Comparison of ENCODE assay signal across 1 cellular context in the genomic region with DNA sequence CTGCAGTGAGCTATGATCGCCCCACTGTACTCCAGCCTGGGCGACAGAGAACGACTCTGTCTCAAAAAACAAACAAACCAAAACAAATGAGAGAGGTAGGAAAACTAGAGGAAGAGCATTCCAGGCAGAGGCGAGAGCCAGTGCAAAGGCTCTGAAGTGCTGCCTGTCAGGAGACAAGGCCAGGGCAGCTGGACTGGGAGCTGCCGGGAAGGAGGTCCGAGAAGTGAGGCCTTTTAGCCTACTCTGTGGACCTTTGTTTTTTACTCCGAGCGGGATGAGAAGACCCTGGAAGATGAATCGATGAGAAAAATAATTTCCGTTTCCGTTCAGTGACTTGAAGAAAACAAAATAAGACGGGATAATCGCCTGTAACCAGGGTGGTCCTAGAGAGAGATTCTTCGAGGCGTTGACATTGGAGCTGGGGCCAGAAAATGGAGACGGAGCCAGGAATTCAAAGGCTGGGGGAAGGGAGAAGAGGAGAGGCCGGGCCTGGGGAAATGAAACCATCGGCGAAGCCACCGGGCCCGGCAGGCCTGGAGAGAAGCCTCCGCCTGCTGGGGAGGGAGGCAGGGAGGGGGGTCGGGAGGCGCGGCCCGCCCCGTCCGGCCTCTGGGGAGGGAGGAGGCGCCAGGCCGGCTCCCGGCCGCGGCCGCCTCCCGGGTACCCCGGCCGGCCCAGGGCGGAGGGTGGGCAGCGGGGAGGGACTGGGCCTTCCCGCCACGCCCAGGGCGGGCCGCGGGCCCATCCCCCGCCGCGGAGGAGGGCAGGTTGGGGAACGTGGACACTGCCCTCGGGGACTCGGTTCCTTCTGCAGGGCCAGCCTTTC.
TF ChIP-seq lines count a peak whose summit lies in the region.

No MANE protein-coding gene starts in this region.

TF ChIP-seq in HepG2, 621 proteins besides CTCF, POLR2A, EP300 and RAD21 (continued from another document and continues in another):
- TF ChIP-seq, protein P1, sequence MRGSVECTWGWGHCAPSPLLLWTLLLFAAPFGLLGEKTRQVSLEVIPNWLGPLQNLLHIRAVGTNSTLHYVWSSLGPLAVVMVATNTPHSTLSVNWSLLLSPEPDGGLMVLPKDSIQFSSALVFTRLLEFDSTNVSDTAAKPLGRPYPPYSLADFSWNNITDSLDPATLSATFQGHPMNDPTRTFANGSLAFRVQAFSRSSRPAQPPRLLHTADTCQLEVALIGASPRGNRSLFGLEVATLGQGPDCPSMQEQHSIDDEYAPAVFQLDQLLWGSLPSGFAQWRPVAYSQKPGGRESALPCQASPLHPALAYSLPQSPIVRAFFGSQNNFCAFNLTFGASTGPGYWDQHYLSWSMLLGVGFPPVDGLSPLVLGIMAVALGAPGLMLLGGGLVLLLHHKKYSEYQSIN (CRISPR knock-in tag; IDR thresholded peaks at IDR 0.05; ENCODE audit: borderline replicate concordance) = no peak
- no peak for TF ChIP-seq MXI1 (IDR thresholded peaks at IDR 0.05; ENCODE audit: borderline replicate concordance, low read depth, low read length)
- TF ChIP-seq KLF12 (CRISPR knock-in tag; IDR thresholded peaks at IDR 0.05; ENCODE audit: borderline replicate concordance) = 0 out of 2 replicates have a peak, but pooled peaks have one; percentile 4
- no peak for TF ChIP-seq ZFYVE20 (CRISPR knock-in tag; IDR thresholded peaks at IDR 0.05; ENCODE audit: borderline replicate concordance, low read depth)
- peak; percentile 45; the same call in 1 of the 2 replicates for TF ChIP-seq ZNF20 (CRISPR knock-in tag; IDR thresholded peaks at IDR 0.05)
- no peak for TF ChIP-seq MED13 (CRISPR knock-in tag; IDR thresholded peaks at IDR 0.05)
- no peak for TF ChIP-seq NFE2L1 (CRISPR knock-in tag; IDR thresholded peaks at IDR 0.05; ENCODE audit: borderline replicate concordance)
- no peak for TF ChIP-seq ZSCAN29 (CRISPR knock-in tag; conservative IDR thresholded peaks at IDR 0.05)
- 0 out of 2 replicates have a peak, but pooled peaks have one; percentile 6 for TF ChIP-seq FOXA3 (CRISPR knock-in tag; IDR thresholded peaks at IDR 0.05)
- no peak for TF ChIP-seq ATRX (CRISPR knock-in tag; IDR thresholded peaks at IDR 0.05; ENCODE audit: borderline replicate concordance)
- TF ChIP-seq ZNF230 (CRISPR knock-in tag; IDR thresholded peaks at IDR 0.05) = no peak
- no peak for TF ChIP-seq HOXA5 (CRISPR knock-in tag; IDR thresholded peaks at IDR 0.05)
- TF ChIP-seq PAX8 (CRISPR knock-in tag; IDR thresholded peaks at IDR 0.05; ENCODE audit: borderline replicate concordance) = no peak
- peak; percentile 60 for TF ChIP-seq PHF8 (CRISPR knock-in tag; IDR thresholded peaks at IDR 0.05)
- no peak for TF ChIP-seq ZFP90 (CRISPR knock-in tag; IDR thresholded peaks at IDR 0.05; ENCODE audit: borderline replicate concordance)
- TF ChIP-seq ZNF589 (CRISPR knock-in tag; conservative IDR thresholded peaks at IDR 0.05) = no peak
- 0 out of 2 replicates have a peak, but pooled peaks have one; percentile 17 for TF ChIP-seq HNRNPL (IDR thresholded peaks at IDR 0.05; ENCODE audit: low read depth, low read length)
- TF ChIP-seq, protein P2, sequence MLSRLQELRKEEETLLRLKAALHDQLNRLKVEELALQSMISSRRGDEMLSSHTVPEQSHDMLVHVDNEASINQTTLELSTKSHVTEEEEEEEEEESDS (CRISPR knock-in tag; IDR thresholded peaks at IDR 0.05; ENCODE audit: borderline replicate concordance) = no peak
- no peak for TF ChIP-seq TARDBP (CRISPR knock-in tag; IDR thresholded peaks at IDR 0.05)
- TF ChIP-seq MED8 (CRISPR knock-in tag; IDR thresholded peaks at IDR 0.05; ENCODE audit: insufficient replicate concordance) = no peak
- no peak for TF ChIP-seq ZNF329 (CRISPR knock-in tag; IDR thresholded peaks at IDR 0.05; ENCODE audit: low read depth)
- no peak for TF ChIP-seq FOXK2 (IDR thresholded peaks at IDR 0.05)
- no peak for TF ChIP-seq MBNL3 (CRISPR knock-in tag; conservative IDR thresholded peaks at IDR 0.05)
- no peak for TF ChIP-seq XBP1 (CRISPR knock-in tag; IDR thresholded peaks at IDR 0.05)
- no peak for TF ChIP-seq TBX2 (CRISPR knock-in tag; IDR thresholded peaks at IDR 0.05; ENCODE audit: borderline replicate concordance)
- TF ChIP-seq ZNF605 (CRISPR knock-in tag; IDR thresholded peaks at IDR 0.05) = 0 out of 2 replicates have a peak, but pooled peaks have one; percentile 2
- TF ChIP-seq KDM1A (CRISPR knock-in tag; IDR thresholded peaks at IDR 0.05) = no peak
- TF ChIP-seq, protein P3, sequence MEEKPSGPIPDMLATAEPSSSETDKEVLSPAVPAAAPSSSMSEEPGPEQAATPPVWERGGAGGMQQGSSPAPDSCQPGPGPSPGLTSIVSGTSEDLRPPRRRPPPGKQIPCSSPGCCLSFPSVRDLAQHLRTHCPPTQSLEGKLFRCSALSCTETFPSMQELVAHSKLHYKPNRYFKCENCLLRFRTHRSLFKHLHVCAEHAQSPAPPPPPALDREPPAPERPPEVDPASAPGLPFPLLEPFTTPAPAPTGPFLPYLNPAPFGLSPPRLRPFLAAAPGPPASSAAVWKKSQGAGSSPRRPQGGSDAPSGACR (CRISPR knock-in tag; IDR thresholded peaks at IDR 0.05) = no peak
- no peak for TF ChIP-seq ZNF296 (CRISPR knock-in tag; conservative IDR thresholded peaks at IDR 0.05)
- peak; percentile 30; the same call in 1 of the 2 replicates for TF ChIP-seq GATAD2A (CRISPR knock-in tag; IDR thresholded peaks at IDR 0.05)
- no peak for TF ChIP-seq NKX3-1 (CRISPR knock-in tag; IDR thresholded peaks at IDR 0.05)
- TF ChIP-seq YEATS2 (CRISPR knock-in tag; IDR thresholded peaks at IDR 0.05; ENCODE audit: borderline replicate concordance) = no peak
- TF ChIP-seq ZNF598 (CRISPR knock-in tag; IDR thresholded peaks at IDR 0.05; ENCODE audit: borderline replicate concordance) = no peak
- TF ChIP-seq HMGA1 (CRISPR knock-in tag; conservative IDR thresholded peaks at IDR 0.05) = no peak
- TF ChIP-seq FOXJ3 (CRISPR knock-in tag; IDR thresholded peaks at IDR 0.05; ENCODE audit: borderline replicate concordance) = no peak
- TF ChIP-seq, protein P4, sequence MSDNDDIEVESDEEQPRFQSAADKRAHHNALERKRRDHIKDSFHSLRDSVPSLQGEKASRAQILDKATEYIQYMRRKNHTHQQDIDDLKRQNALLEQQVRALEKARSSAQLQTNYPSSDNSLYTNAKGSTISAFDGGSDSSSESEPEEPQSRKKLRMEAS (IDR thresholded peaks at IDR 0.05) = peak; percentile 81
- no peak for TF ChIP-seq ZNF441 (CRISPR knock-in tag; IDR thresholded peaks at IDR 0.05; ENCODE audit: borderline replicate concordance)
- TF ChIP-seq SMAD9 (CRISPR knock-in tag; IDR thresholded peaks at IDR 0.05) = no peak
- no peak for TF ChIP-seq AFF4 (CRISPR knock-in tag; IDR thresholded peaks at IDR 0.05)
- no peak for TF ChIP-seq ZNF101 (CRISPR knock-in tag; IDR thresholded peaks at IDR 0.05; ENCODE audit: borderline replicate concordance, low read depth)
- TF ChIP-seq ZBTB34 (CRISPR knock-in tag; IDR thresholded peaks at IDR 0.05) = no peak
- TF ChIP-seq ZBTB39 (CRISPR knock-in tag; IDR thresholded peaks at IDR 0.05) = no peak
- no peak for TF ChIP-seq ZBTB1 (CRISPR knock-in tag; IDR thresholded peaks at IDR 0.05; ENCODE audit: borderline replicate concordance)
- TF ChIP-seq MLX (CRISPR knock-in tag; IDR thresholded peaks at IDR 0.05) = no peak
- TF ChIP-seq DR1 (CRISPR knock-in tag; IDR thresholded peaks at IDR 0.05) = 0 out of 2 replicates have a peak, but pooled peaks have one; percentile 35
- TF ChIP-seq GABPA (IDR thresholded peaks at IDR 0.05; ENCODE audit: low read depth, low read length) = no peak
- TF ChIP-seq GABPA (CRISPR knock-in tag; IDR thresholded peaks at IDR 0.05; ENCODE audit: low read depth) = no peak
- 0 out of 2 replicates have a peak, but pooled peaks have one; percentile 38 for TF ChIP-seq ELF3 (CRISPR knock-in tag; IDR thresholded peaks at IDR 0.05)
- TF ChIP-seq RFX1 (IDR thresholded peaks at IDR 0.05) = no peak
- no peak for TF ChIP-seq BCL6 (CRISPR knock-in tag; IDR thresholded peaks at IDR 0.05)
- TF ChIP-seq FOSL2 (CRISPR knock-in tag; IDR thresholded peaks at IDR 0.05) = no peak
- TF ChIP-seq, protein P5, sequence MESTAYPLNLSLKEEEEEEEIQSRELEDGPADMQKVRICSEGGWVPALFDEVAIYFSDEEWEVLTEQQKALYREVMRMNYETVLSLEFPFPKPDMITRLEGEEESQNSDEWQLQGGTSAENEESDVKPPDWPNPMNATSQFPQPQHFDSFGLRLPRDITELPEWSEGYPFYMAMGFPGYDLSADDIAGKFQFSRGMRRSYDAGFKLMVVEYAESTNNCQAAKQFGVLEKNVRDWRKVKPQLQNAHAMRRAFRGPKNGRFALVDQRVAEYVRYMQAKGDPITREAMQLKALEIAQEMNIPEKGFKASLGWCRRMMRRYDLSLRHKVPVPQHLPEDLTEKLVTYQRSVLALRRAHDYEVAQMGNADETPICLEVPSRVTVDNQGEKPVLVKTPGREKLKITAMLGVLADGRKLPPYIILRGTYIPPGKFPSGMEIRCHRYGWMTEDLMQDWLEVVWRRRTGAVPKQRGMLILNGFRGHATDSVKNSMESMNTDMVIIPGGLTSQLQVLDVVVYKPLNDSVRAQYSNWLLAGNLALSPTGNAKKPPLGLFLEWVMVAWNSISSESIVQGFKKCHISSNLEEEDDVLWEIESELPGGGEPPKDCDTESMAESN (CRISPR knock-in tag; conservative IDR thresholded peaks at IDR 0.05) = no peak
- 0 out of 2 replicates have a peak, but pooled peaks have one; percentile 24 for TF ChIP-seq ZNF563 (CRISPR knock-in tag; IDR thresholded peaks at IDR 0.05)
- TF ChIP-seq CEBPG (CRISPR knock-in tag; IDR thresholded peaks at IDR 0.05) = no peak
